8 cellular contexts compared by ENCODE assay signal in the genomic region with DNA sequence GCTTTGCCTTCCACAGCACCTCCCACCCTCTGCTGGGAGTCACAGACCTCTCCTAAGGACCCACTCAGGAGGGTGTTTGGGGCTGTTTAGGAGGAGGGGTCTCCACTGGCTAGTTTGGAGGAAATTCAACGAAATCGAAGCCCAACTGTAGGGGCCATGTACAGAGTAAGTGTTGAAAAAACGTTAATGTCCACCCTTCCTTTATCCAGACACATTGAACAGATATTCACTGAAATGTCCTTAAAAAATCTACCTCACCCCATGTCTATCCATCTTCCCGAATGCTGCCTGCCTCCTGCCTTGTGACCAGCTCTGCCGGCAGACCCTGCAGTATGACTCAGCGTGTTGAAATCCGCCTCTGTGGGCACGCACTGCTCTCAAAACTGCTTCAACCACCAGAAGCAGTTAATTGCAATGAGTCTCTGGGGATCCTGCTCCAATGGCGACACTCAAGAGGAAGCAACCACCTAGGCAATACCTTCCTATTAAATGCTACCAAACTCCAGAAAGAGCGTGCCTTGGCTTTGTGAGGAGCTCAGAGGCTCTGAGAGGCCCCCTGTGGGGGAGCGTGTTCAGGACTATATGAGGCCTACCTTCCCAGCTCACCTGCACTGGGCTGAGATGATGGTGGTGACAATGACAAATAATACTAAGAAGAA.
A peak's percentile ranks its signal among the peaks of the same experiment; 100 is the strongest.
DNase-seq lines count a peak whose midpoint lies in the region; ATAC-seq and TF ChIP-seq lines count a peak whose summit lies in the region.

No MANE protein-coding gene starts in this region.

- no peak overlapping the region for H3K4me2 ChIP-seq in GM23338

- H3K4me3 ChIP-seq in GM23338 (no peak overlapping the region), cardiac fibroblast (replicated peaks in 1 of 2; ENCODE audit: low read depth in 2 of 2, low read length in 2 of 2) (no peak overlapping the region)

- peaks cover 8% of the 10 kb centered on the region; the same call in 1 of the 2 replicates for H3K4me1 ChIP-seq in GM23338 (ENCODE audit: insufficient read depth)

- peak overlapping the region; percentile 95 for H2AFZ ChIP-seq in GM23338

- no peaks in the 10 kb centered on the region for H3K9me2 ChIP-seq in GM23338 (ENCODE audit: insufficient read depth)

- H4K20me1 ChIP-seq in GM23338 (replicated peaks; ENCODE audit: insufficient read depth): no peaks in the 10 kb centered on the region

- H3K79me2 ChIP-seq in GM23338 (replicated peaks; ENCODE audit: insufficient read depth): no peaks in the 10 kb centered on the region

- H3K27ac ChIP-seq in GM23338 (ENCODE audit: low read depth) (peak overlapping the region; percentile 22; the same call in 1 of the 2 replicates), substantia nigra (ENCODE audit: low read depth, low read length, poor library complexity, severe bottlenecking) (peak overlapping the region; percentile 93)

- DNase-seq in GM23338 (ENCODE audit: low spot score) (peak; percentile 39), NCI-H524 (lab: John Stamatoyannopoulos, UW) (peak; percentile 61 to 91), cardiac fibroblast (ENCODE audit: low read depth in 2 of 2) (peak; percentile 93 to 95), left colon (peak; percentile 25 to 73), substantia nigra (lab: John Stamatoyannopoulos, UW) (peak in 40 of 49 donors; percentile 16 to 75 (median 51))

- peaks cover 8% of the 10 kb centered on the region for H3K4me1 Mint-ChIP-seq in GM23338

- no peaks in the 10 kb centered on the region for H3K27me3 ChIP-seq in GM23338 (ENCODE audit: insufficient read depth)

- H3K27ac Mint-ChIP-seq in GM23338: peak overlapping the region; percentile 89

- no peaks in the 10 kb centered on the region for H3K9me3 Mint-ChIP-seq in GM23338

- H3K27me3 Mint-ChIP-seq in GM23338 (ENCODE audit: insufficient read depth, low read depth, poor library complexity): no peaks in the 10 kb centered on the region

- intact Hi-C loops in left colon (cut with DNase I, micrococcal nuclease): no loop called here

- H3K36me3 ChIP-seq in GM23338 (ENCODE audit: insufficient read depth): no peaks in the 10 kb centered on the region

- no peak overlapping the region for H3K4me3 Mint-ChIP-seq in GM23338

- H3K36me3 Mint-ChIP-seq in GM23338 (ENCODE audit: low read depth): no peaks in the 10 kb centered on the region

- no peak for TF ChIP-seq CTCF in GM23338 (conservative IDR thresholded peaks at IDR 0.05; ENCODE audit: low read depth in 2 of 2)
- no peak for TF ChIP-seq CTCF in cardiac fibroblast (IDR thresholded peaks at IDR 0.05; ENCODE audit: low read depth, low read length)

- no peaks in the 10 kb centered on the region for H3F3A ChIP-seq in GM23338 (replicated peaks; ENCODE audit: low read depth)

- ATAC-seq in GM23338 (peak; percentile 67), left colon (no peak), HG02759 (IDR thresholded peaks at IDR 0.05; ENCODE audit: unreplicated experiment) (no peak), HG03460 (IDR thresholded peaks at IDR 0.05; ENCODE audit: unreplicated experiment) (no peak), HG02870 (IDR thresholded peaks at IDR 0.05; ENCODE audit: unreplicated experiment) (no peak)

TF ChIP-seq in GM23338, 12 proteins besides CTCF, POLR2A, EP300 and RAD21:
- TF ChIP-seq STAT1 (IDR thresholded peaks at IDR 0.05; ENCODE audit: unreplicated experiment) (no peak), JUNB (IDR thresholded peaks at IDR 0.05; ENCODE audit: unreplicated experiment) (no peak), EZH2 (IDR thresholded peaks at IDR 0.05; ENCODE audit: low read depth, unreplicated experiment) (no peak)
TF ChIP-seq in GM23338: peak in this region for 0.

Comparison
In these comparisons a context has a peak if more than half of its experiments do, and no peak if none do; other contexts are left out.
1. DNase-seq: peak in every context shown above with its lines; median percentile 94 in cardiac fibroblast; 76 in NCI-H524; 51 in substantia nigra; 49 in left colon; 39 in GM23338.